In genomic region chr2:130768191-130768855, GRCh38 we compare ENCODE assay signal across 1 cellular context.
TF ChIP-seq lines count a peak whose summit lies in the region.

No MANE protein-coding gene starts in this region.

TF ChIP-seq in HepG2, 621 proteins besides CTCF, POLR2A, EP300 and RAD21:
- TF ChIP-seq ZNF232 (CRISPR knock-in tag; IDR thresholded peaks at IDR 0.05; ENCODE audit: borderline replicate concordance) (no peak), ZSCAN29 (CRISPR knock-in tag; conservative IDR thresholded peaks at IDR 0.05) (no peak), ZFP36L1 (CRISPR knock-in tag; IDR thresholded peaks at IDR 0.05) (no peak), TFDP1 (CRISPR knock-in tag; IDR thresholded peaks at IDR 0.05; ENCODE audit: borderline replicate concordance) (no peak), TAF1 (CRISPR knock-in tag; IDR thresholded peaks at IDR 0.05) (no peak), ZMYM3 (CRISPR knock-in tag; IDR thresholded peaks at IDR 0.05) (no peak), ZNF329 (CRISPR knock-in tag; IDR thresholded peaks at IDR 0.05; ENCODE audit: low read depth) (no peak), ZNF713 (CRISPR knock-in tag; IDR thresholded peaks at IDR 0.05) (no peak), ZNF333 (CRISPR knock-in tag; IDR thresholded peaks at IDR 0.05; ENCODE audit: borderline replicate concordance) (no peak), ZNF83 (CRISPR knock-in tag; IDR thresholded peaks at IDR 0.05; ENCODE audit: borderline replicate concordance) (no peak), REL (CRISPR knock-in tag; conservative IDR thresholded peaks at IDR 0.05) (no peak), ZFP36L2 (CRISPR knock-in tag; IDR thresholded peaks at IDR 0.05) (no peak), GMEB1 (CRISPR knock-in tag; IDR thresholded peaks at IDR 0.05; ENCODE audit: borderline replicate concordance) (no peak), SNAI1 (CRISPR knock-in tag; IDR thresholded peaks at IDR 0.05; ENCODE audit: borderline replicate concordance) (no peak), POLR2G (IDR thresholded peaks at IDR 0.05; ENCODE audit: low read depth, low read length) (no peak), ZNF557 (CRISPR knock-in tag; IDR thresholded peaks at IDR 0.05) (no peak)
- TF ChIP-seq, protein P1, sequence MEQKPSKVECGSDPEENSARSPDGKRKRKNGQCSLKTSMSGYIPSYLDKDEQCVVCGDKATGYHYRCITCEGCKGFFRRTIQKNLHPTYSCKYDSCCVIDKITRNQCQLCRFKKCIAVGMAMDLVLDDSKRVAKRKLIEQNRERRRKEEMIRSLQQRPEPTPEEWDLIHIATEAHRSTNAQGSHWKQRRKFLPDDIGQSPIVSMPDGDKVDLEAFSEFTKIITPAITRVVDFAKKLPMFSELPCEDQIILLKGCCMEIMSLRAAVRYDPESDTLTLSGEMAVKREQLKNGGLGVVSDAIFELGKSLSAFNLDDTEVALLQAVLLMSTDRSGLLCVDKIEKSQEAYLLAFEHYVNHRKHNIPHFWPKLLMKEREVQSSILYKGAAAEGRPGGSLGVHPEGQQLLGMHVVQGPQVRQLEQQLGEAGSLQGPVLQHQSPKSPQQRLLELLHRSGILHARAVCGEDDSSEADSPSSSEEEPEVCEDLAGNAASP (CRISPR knock-in tag; IDR thresholded peaks at IDR 0.05; ENCODE audit: borderline replicate concordance) = no peak
- TF ChIP-seq, protein P2, sequence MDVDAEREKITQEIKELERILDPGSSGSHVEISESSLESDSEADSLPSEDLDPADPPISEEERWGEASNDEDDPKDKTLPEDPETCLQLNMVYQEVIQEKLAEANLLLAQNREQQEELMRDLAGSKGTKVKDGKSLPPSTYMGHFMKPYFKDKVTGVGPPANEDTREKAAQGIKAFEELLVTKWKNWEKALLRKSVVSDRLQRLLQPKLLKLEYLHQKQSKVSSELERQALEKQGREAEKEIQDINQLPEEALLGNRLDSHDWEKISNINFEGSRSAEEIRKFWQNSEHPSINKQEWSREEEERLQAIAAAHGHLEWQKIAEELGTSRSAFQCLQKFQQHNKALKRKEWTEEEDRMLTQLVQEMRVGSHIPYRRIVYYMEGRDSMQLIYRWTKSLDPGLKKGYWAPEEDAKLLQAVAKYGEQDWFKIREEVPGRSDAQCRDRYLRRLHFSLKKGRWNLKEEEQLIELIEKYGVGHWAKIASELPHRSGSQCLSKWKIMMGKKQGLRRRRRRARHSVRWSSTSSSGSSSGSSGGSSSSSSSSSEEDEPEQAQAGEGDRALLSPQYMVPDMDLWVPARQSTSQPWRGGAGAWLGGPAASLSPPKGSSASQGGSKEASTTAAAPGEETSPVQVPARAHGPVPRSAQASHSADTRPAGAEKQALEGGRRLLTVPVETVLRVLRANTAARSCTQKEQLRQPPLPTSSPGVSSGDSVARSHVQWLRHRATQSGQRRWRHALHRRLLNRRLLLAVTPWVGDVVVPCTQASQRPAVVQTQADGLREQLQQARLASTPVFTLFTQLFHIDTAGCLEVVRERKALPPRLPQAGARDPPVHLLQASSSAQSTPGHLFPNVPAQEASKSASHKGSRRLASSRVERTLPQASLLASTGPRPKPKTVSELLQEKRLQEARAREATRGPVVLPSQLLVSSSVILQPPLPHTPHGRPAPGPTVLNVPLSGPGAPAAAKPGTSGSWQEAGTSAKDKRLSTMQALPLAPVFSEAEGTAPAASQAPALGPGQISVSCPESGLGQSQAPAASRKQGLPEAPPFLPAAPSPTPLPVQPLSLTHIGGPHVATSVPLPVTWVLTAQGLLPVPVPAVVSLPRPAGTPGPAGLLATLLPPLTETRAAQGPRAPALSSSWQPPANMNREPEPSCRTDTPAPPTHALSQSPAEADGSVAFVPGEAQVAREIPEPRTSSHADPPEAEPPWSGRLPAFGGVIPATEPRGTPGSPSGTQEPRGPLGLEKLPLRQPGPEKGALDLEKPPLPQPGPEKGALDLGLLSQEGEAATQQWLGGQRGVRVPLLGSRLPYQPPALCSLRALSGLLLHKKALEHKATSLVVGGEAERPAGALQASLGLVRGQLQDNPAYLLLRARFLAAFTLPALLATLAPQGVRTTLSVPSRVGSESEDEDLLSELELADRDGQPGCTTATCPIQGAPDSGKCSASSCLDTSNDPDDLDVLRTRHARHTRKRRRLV (CRISPR knock-in tag; IDR thresholded peaks at IDR 0.05) = no peak
